ENCODE assay signal across 24 cellular contexts in the genomic region with DNA sequence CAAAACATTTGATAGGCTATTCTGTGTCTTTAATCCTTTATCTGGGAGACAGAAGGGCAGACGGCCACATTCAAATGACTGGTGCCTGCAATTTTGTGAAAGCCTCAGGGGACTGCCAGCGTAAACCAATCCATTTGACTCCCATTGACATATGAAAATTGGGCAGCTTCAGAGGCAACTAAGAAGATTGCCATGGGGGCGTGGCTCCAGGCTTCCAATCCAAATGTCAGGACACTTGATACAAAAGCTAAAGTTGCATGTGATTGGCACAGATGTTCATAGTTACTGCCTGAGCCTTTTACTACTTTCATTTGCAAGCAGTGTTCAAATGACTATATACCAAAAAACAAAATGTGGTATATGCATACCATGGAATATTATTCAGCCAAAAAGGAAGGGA. TPM values are rescaled to one million over a fixed set of nuclear protein-coding genes. Genes with fewer than 3 reads are reported as not detected.
DNase-seq lines count a peak whose midpoint lies in the region; ATAC-seq and TF ChIP-seq lines count a peak whose summit lies in the region.
"Had no signal": no experiment of that assay in that cellular context is flagged by ENCODE, and none has a peak within 500 bp of the region (broad histone marks: within the 10 kb centered on the region; RNA-seq: fewer than 3 reads in every experiment).

No MANE protein-coding gene starts in this region.

- intact Hi-C loops in psoas muscle (cut with DNase I), result loop anchor here in 1 of 2 donors (5.0 kb wide), 1 partner anchor 71 kb away; no protein-coding TSS in a partner anchor
- intact Hi-C loops in sigmoid colon (cut with DNase I), result no loop called here

- no peaks in the 10 kb centered on the region for H3K27me3 ChIP-seq in psoas muscle (ENCODE audit: insufficient read depth in 3 of 3, low read length in 2 of 3)
- H3K27me3 ChIP-seq in sigmoid colon, result no peaks in the 10 kb centered on the region
- H3K27me3 ChIP-seq: breast epithelium, dorsolateral prefrontal cortex had no signal

- in situ Hi-C loops in G401 (cut with HindIII; ENCODE audit: low sequenced_read_pairs), result no loop called here

- no peak overlapping the region for H3K27ac ChIP-seq in psoas muscle
- no peak overlapping the region for H3K27ac ChIP-seq in sigmoid colon
- H3K27ac ChIP-seq: A549, breast epithelium, dorsolateral prefrontal cortex had no signal

- WGBS in psoas muscle, 3 donors, result 24 to 40% (median 39%) methylated on average over 3 of the region's 3 CpGs
- 85 to 90% methylated on average over 3 of the region's 3 CpGs for WGBS in sigmoid colon, 2 donors

- no peaks in the 10 kb centered on the region for H3K9me3 ChIP-seq in psoas muscle
- no peaks in the 10 kb centered on the region for H3K9me3 ChIP-seq in sigmoid colon
- H3K9me3 ChIP-seq: A549, breast epithelium had no signal

- ATAC-seq in psoas muscle, result peak in 3 of 4 donors; percentile 75 to 87 (median 81)
- ATAC-seq: A549; activated T-cell treated with anti-CD3 and anti-CD28 coated beads, Interleukin-2, amount 50 U/mL, for 72 hours; esophagus mucosa; GM12878; Panc1 had no signal

- H3K36me3 ChIP-seq in psoas muscle (ENCODE audit: insufficient read depth in 1 of 2, low read depth in 1 of 2), result no peaks in the 10 kb centered on the region
- no peaks in the 10 kb centered on the region for H3K36me3 ChIP-seq in sigmoid colon
- H3K36me3 ChIP-seq: breast epithelium had no signal

- DNase-seq in NCI-H2081 (lab: John Stamatoyannopoulos, UW) (peak; percentile 36 to 64), NCI-H2081 treated with DMSO at 0.1 percent for 48 hours (lab: John Stamatoyannopoulos, UW) (no peak), NCI-H2107 treated with DMSO at 0.1 percent for 48 hours (lab: John Stamatoyannopoulos, UW; ENCODE audit: unreplicated experiment) (peak; percentile 63), RPMI7951 (ENCODE audit: low read depth) (peak; percentile 10), psoas muscle (peak; percentile 14 to 60), NCI-H1417 treated with DMSO at 0.1 percent for 48 hours (lab: John Stamatoyannopoulos, UW) (no peak), G401 (ENCODE audit: low spot score) (no peak), sigmoid colon (no peak)
- DNase-seq: activated CD4-positive, alpha-beta T cell treated with anti-CD3 and anti-CD28 coated beads, Interleukin-2, amount 50 U/mL, for 48 hours; activated T-cell treated with anti-CD3 and anti-CD28 coated beads, Interleukin-2, amount 50 U/mL, for 72 hours; CD4-positive, CD25-positive, alpha-beta regulatory T cell; dorsolateral prefrontal cortex; HCEC 1CT; hypothalamus; midbrain; NCI-H510A; retina had no signal

- TF ChIP-seq CTCF in psoas muscle (IDR thresholded peaks at IDR 0.05), result no peak
- no peak for TF ChIP-seq CTCF in sigmoid colon (IDR thresholded peaks at IDR 0.05)

- TF ChIP-seq POLR2A in sigmoid colon (IDR thresholded peaks at IDR 0.05), result no peak

- H3K4me3 ChIP-seq in psoas muscle (peak overlapping the region; percentile 3), sigmoid colon (no peak overlapping the region)
- H3K4me3 ChIP-seq: A549, breast epithelium, dorsolateral prefrontal cortex, GM12878 had no signal

- no peak for TF ChIP-seq EP300 in sigmoid colon (IDR thresholded peaks at IDR 0.05)

- peaks cover 16% of the 10 kb centered on the region for H3K4me1 ChIP-seq in psoas muscle
- H3K4me1 ChIP-seq in sigmoid colon, result no peaks in the 10 kb centered on the region
- H3K4me1 ChIP-seq: breast epithelium had no signal

RNA-seq across cellular contexts. Expression of gene SPC25, which starts 42.0 kb away (rescaled TPM):
- 49.0 and 53.0 TPM in 2 replicates for total RNA-seq in RPMI7951 (2014; rRNA removed; shearing (Covaris generic))
- total RNA-seq in psoas muscle (under 1 TPM in 2 of 4 donors, not detected in 2; 0.18 to 0.19 TPM), sigmoid colon (under 1 TPM in 1 of 4 donors, not detected in 3; 0.54 TPM)
- polyA plus RNA-seq in psoas muscle (under 1 TPM in 2 of 3 donors, not detected in 1; 0.21 to 0.29 TPM), sigmoid colon (1 to 10 TPM; 2.4 to 9.0 (median 8.7) TPM)
- total RNA-seq in G401 (2014; rRNA removed; shearing (Covaris generic)), result 19.0 and 32.4 TPM in 2 replicates

RNA-seq across cellular contexts. Expression of gene NOSTRIN, which starts 45.8 kb away (rescaled TPM):
- total RNA-seq in RPMI7951 (2014; rRNA removed; shearing (Covaris generic)), result 0.20 TPM in 1 of 2 replicates, not detected in the other
- 1 to 10 TPM; 3.7 to 8.1 (median 5.6) TPM for total RNA-seq in psoas muscle
- 1 to 10 TPM; 4.6 to 6.6 (median 5.3) TPM for polyA plus RNA-seq in psoas muscle
- total RNA-seq in G401 (2014; rRNA removed; shearing (Covaris generic)), result not detected in 2 replicates
- 10 to 100 TPM in 2 of 4 donors, 1 to 10 TPM in 2; 5.1 to 13.3 (median 9.2) TPM for total RNA-seq in sigmoid colon
- 10 to 100 TPM; 21.9 to 49.0 (median 39.0) TPM for polyA plus RNA-seq in sigmoid colon
- total RNA-seq: activated T-cell treated with anti-CD3 and anti-CD28 coated beads, Interleukin-2, amount 50 U/mL, for 72 hours; CD4-positive, CD25-positive, alpha-beta regulatory T cell; HT1080 had no signal
- polyA plus RNA-seq: CD4-positive, CD25-positive, alpha-beta regulatory T cell had no signal

RNA-seq across cellular contexts. Expression of gene G6PC2, which starts 52.9 kb away (rescaled TPM):
- total RNA-seq in RPMI7951 (2014; rRNA removed; shearing (Covaris generic)), result not detected in 2 replicates
- total RNA-seq in psoas muscle (not detected), sigmoid colon (not detected)
- polyA plus RNA-seq in psoas muscle (under 1 TPM in 1 of 3 donors, not detected in 2; 0.05 TPM), sigmoid colon (under 1 TPM in 2 of 3 donors, not detected in 1; 0.06 to 0.60 TPM)
- not detected in 2 replicates for total RNA-seq in G401 (2014; rRNA removed; shearing (Covaris generic))
- total RNA-seq: activated T-cell treated with anti-CD3 and anti-CD28 coated beads, Interleukin-2, amount 50 U/mL, for 72 hours; breast epithelium; CD4-positive, CD25-positive, alpha-beta regulatory T cell; esophagus mucosa; GM12878; HT1080; urinary bladder had no signal
- polyA plus RNA-seq: A549; CD4-positive, CD25-positive, alpha-beta regulatory T cell; GM12878; urinary bladder had no signal

Comparison
In these comparisons a context has a peak if more than half of its experiments do, and no peak if none do; other contexts are left out.
1. DNase-seq: peak in NCI-H2081 (2 of 2), NCI-H2107 treated with DMSO at 0.1 percent for 48 hours (single experiment), RPMI7951 (single experiment) and psoas muscle (2 of 2); none in NCI-H2081 treated with DMSO at 0.1 percent for 48 hours (single experiment), NCI-H1417 treated with DMSO at 0.1 percent for 48 hours (single experiment), G401 (single experiment) and sigmoid colon (single experiment).
2. RNA of gene SPC25, which starts 42.0 kb away (total RNA-seq): 49.0 to 53.0 TPM in RPMI7951 and 19.0 to 32.4 TPM in G401; 0.18 to 0.19 TPM in psoas muscle and 0.54 TPM in sigmoid colon; every median in the first group is over 10 times any median in the second.